20 cellular contexts compared by ENCODE assay signal in the genomic region with DNA sequence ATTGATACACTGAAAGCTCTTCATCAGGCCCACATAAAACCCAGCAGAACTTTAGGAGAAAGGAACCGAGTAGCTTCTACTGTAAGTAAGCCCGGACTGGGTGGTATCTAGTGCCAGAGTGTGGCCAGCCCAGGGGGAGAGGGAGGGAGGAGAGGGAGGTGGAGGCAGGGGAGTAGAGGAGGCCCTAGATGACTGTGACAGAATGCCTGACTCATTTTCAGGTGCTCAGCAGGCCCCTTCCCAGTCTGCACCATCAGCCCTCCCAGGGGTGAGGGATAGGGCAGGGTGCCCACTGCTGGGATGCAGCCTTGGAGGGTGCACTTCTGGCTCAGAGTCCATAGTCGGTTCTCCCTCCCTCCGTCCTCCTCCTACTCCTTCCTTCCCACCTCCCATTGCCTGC.
A peak's percentile ranks its signal among the peaks of the same experiment; 100 is the strongest.
DNase-seq lines count a peak whose midpoint lies in the region; ATAC-seq, FAIRE-seq and TF ChIP-seq lines count a peak whose summit lies in the region.
"Had no signal": no experiment of that assay in that cellular context is flagged by ENCODE, and none has a peak within 500 bp of the region (broad histone marks: within the 10 kb centered on the region; RNA-seq: fewer than 3 reads in every experiment).

No MANE protein-coding gene starts in this region.

- H3K23ac ChIP-seq in H1 (ENCODE audit: insufficient read length), result no peak overlapping the region

- H3K14ac ChIP-seq in H1 (ENCODE audit: insufficient read length), result no peak overlapping the region

- no peak for FAIRE-seq in H1 (lab: Jason Lieb, UNC)
- FAIRE-seq: D721Med, GM19239, H54 had no signal

- TF ChIP-seq POLR2A in H1 (IDR thresholded peaks at IDR 0.05; ENCODE audit: control extremely low read depth in 1 of 2, low read depth in 2 of 2, low read length in 2 of 2), result no peak
- TF ChIP-seq POLR2A in sigmoid colon (IDR thresholded peaks at IDR 0.05), result no peak

- H4K5ac ChIP-seq in H1 (ENCODE audit: insufficient read length, low read depth, low read length), result no peak overlapping the region

- CTCF ChIA-PET in activated CD8-positive, alpha-beta T cell treated with anti-CD3 and anti-CD28 coated beads for 36 hours (lab: Charles Lee), result no interaction called here
- CTCF ChIA-PET in activated CD8-positive, alpha-beta T cell treated with anti-CD3 and anti-CD28 coated beads, Interleukin-2, amount 10 ng/mL, durations not matched to agents 7 days and 5 days (lab: Charles Lee), result interaction anchor here (0.8 to 1.6 kb wide), 2 partner anchors 29 to 323 kb away, joined by 3 to 4 read pairs; no protein-coding TSS in a partner anchor
- CTCF ChIA-PET in H1 (lab: Charles Lee; ENCODE audit: partially characterized antibody), result interaction anchor here (0.6 to 1.5 kb wide), 2 partner anchors 8 to 295 kb away, joined by 3 to 4 read pairs; no protein-coding TSS in a partner anchor

- peaks cover 6% of the 10 kb centered on the region for H3K4me1 Mint-ChIP-seq in activated CD8-positive, alpha-beta T cell treated with anti-CD3 and anti-CD28 coated beads for 36 hours (ENCODE audit: low read depth)
- peaks cover 11% of the 10 kb centered on the region for H3K4me1 Mint-ChIP-seq in activated CD8-positive, alpha-beta T cell treated with anti-CD3 and anti-CD28 coated beads, Interleukin-2, amount 10 ng/mL, durations not matched to agents 7 days and 5 days (ENCODE audit: low read depth)
- peaks cover 28% of the 10 kb centered on the region for H3K4me1 Mint-ChIP-seq in nephron

- no peak overlapping the region for H2AK5ac ChIP-seq in H1 (ENCODE audit: low read depth, low read length)

- H3K79me1 ChIP-seq in H1 (ENCODE audit: low read depth, low read length), result no peaks in the 10 kb centered on the region

- peak; percentile 13 for ATAC-seq in activated CD8-positive, alpha-beta T cell treated with anti-CD3 and anti-CD28 coated beads for 36 hours
- ATAC-seq in activated CD8-positive, alpha-beta T cell treated with anti-CD3 and anti-CD28 coated beads, Interleukin-2, amount 10 ng/mL, durations not matched to agents 7 days and 5 days, result no peak
- ATAC-seq in left lung, result no peak
- ATAC-seq: CD8-positive, alpha-beta T cell; HCT116 had no signal

- no peaks in the 10 kb centered on the region for H3K27me3 Mint-ChIP-seq in activated CD8-positive, alpha-beta T cell treated with anti-CD3 and anti-CD28 coated beads for 36 hours
- peaks cover 7% of the 10 kb centered on the region for H3K27me3 Mint-ChIP-seq in activated CD8-positive, alpha-beta T cell treated with anti-CD3 and anti-CD28 coated beads, Interleukin-2, amount 10 ng/mL, durations not matched to agents 7 days and 5 days (ENCODE audit: low read depth)
- H3K27me3 Mint-ChIP-seq in nephron (ENCODE audit: low read depth), result peaks cover 6% of the 10 kb centered on the region

- TF ChIP-seq RAD21 in H1 (IDR thresholded peaks at IDR 0.05 in 1 of 2, conservative IDR thresholded peaks at IDR 0.05 in 1 of 2; ENCODE audit: low read depth in 2 of 2, low read length in 2 of 2), result no peak

- TF ChIP-seq EP300 in H1 (IDR thresholded peaks at IDR 0.05; ENCODE audit: borderline replicate concordance in 1 of 2, low read depth in 2 of 2, low read length in 2 of 2) (no peak), sigmoid colon (IDR thresholded peaks at IDR 0.05) (no peak)

- POLR2A ChIA-PET in activated CD8-positive, alpha-beta T cell treated with anti-CD3 and anti-CD28 coated beads for 36 hours (lab: Charles Lee), result no interaction called here
- POLR2A ChIA-PET in activated CD8-positive, alpha-beta T cell treated with anti-CD3 and anti-CD28 coated beads, Interleukin-2, amount 10 ng/mL, durations not matched to agents 7 days and 5 days (lab: Charles Lee), result no interaction called here
- POLR2A ChIA-PET in H1 (lab: Charles Lee; ENCODE audit: partially characterized antibody), result no interaction called here

- no peak for DNase-seq in activated CD8-positive, alpha-beta T cell treated with anti-CD3 and anti-CD28 coated beads for 36 hours
- DNase-seq in activated CD8-positive, alpha-beta T cell treated with anti-CD3 and anti-CD28 coated beads, Interleukin-2, amount 10 ng/mL, durations not matched to agents 7 days and 5 days, result no peak
- DNase-seq in H1 (ENCODE audit: low read depth in 1 of 2, low spot score in 2 of 2), result no peak
- peak; percentile 24 for DNase-seq in sigmoid colon
- DNase-seq in GF-D8 (lab: John Stamatoyannopoulos, UW), result no peak
- no peak for DNase-seq in MG63
- DNase-seq in left lung, result no peak
- DNase-seq: CD8-positive, alpha-beta T cell; COR-L47; DMS153; DND-41; GDM1 had no signal

- no peaks in the 10 kb centered on the region for H3K36me3 Mint-ChIP-seq in activated CD8-positive, alpha-beta T cell treated with anti-CD3 and anti-CD28 coated beads for 36 hours (ENCODE audit: low read depth)
- H3K36me3 Mint-ChIP-seq in activated CD8-positive, alpha-beta T cell treated with anti-CD3 and anti-CD28 coated beads, Interleukin-2, amount 10 ng/mL, durations not matched to agents 7 days and 5 days (ENCODE audit: low read depth), result no peaks in the 10 kb centered on the region
- no peaks in the 10 kb centered on the region for H3K36me3 Mint-ChIP-seq in nephron (ENCODE audit: low read depth)
- H3K36me3 Mint-ChIP-seq: CD8-positive, alpha-beta T cell had no signal

- H2BK15ac ChIP-seq in H1 (ENCODE audit: low read length), result 0 out of 2 replicates have a peak overlapping the region, but pooled peaks have one; percentile 23

- no peak overlapping the region for H2BK12ac ChIP-seq in H1 (ENCODE audit: low read depth, low read length)

- H3K56ac ChIP-seq in H1 (replicated peaks; ENCODE audit: insufficient read length, low read depth, low read length), result no peak overlapping the region

- H3K9me3 ChIP-seq in H1 (ENCODE audit: insufficient read depth in 2 of 2, low read depth in 1 of 2, low read length in 1 of 2) (no peaks in the 10 kb centered on the region), sigmoid colon (no peaks in the 10 kb centered on the region), MG63 (no peaks in the 10 kb centered on the region), left lung (no peaks in the 10 kb centered on the region)

- H3K4ac ChIP-seq in H1 (replicated peaks; ENCODE audit: insufficient read length, low read depth, low read length), result no peak overlapping the region

- no peak overlapping the region for H3K4me2 ChIP-seq in H1 (ENCODE audit: insufficient read depth in 1 of 2, low read depth in 2 of 2, low read length in 2 of 2)

- WGBS in H1 (ENCODE audit: extremely low coverage in 1 of 2, insufficient coverage in 1 of 2, insufficient read length in 1 of 2, insufficient replicate concordance in 2 of 2, low coverage in 1 of 2, low lambda C conversion rate in 2 of 2, missing lambda C conversion rate in 1 of 2), 2 experiments, result 82% methylated on average over 4 of the region's 4 CpGs; no CpG with 5 or more reads in 1 of the 2 experiments
- 95 to 96% methylated on average over 4 of the region's 4 CpGs for WGBS in sigmoid colon, 2 donors

- H3K9me3 Mint-ChIP-seq in activated CD8-positive, alpha-beta T cell treated with anti-CD3 and anti-CD28 coated beads for 36 hours, result no peaks in the 10 kb centered on the region
- no peaks in the 10 kb centered on the region for H3K9me3 Mint-ChIP-seq in activated CD8-positive, alpha-beta T cell treated with anti-CD3 and anti-CD28 coated beads, Interleukin-2, amount 10 ng/mL, durations not matched to agents 7 days and 5 days (ENCODE audit: insufficient read depth)
- no peaks in the 10 kb centered on the region for H3K9me3 Mint-ChIP-seq in nephron
- H3K9me3 Mint-ChIP-seq: CD14-positive monocyte; CD8-positive, alpha-beta T cell had no signal

- no peak overlapping the region for H3K4me3 ChIP-seq in H1 (ENCODE audit: extremely low read depth in 1 of 4, insufficient read depth in 2 of 4, low read depth in 3 of 4, low read length in 4 of 4)
- no peak overlapping the region for H3K4me3 ChIP-seq in sigmoid colon
- H3K4me3 ChIP-seq in MG63, result no peak overlapping the region
- H3K4me3 ChIP-seq in left lung, result no peak overlapping the region

- H3K27ac ChIP-seq in H1 (ENCODE audit: low read depth, low read length) (no peak overlapping the region), sigmoid colon (no peak overlapping the region), left lung (no peak overlapping the region)
- H3K27ac ChIP-seq: 22Rv1, HL-60 had no signal

- H3K4me3 Mint-ChIP-seq in activated CD8-positive, alpha-beta T cell treated with anti-CD3 and anti-CD28 coated beads for 36 hours, result no peak overlapping the region
- no peak overlapping the region for H3K4me3 Mint-ChIP-seq in activated CD8-positive, alpha-beta T cell treated with anti-CD3 and anti-CD28 coated beads, Interleukin-2, amount 10 ng/mL, durations not matched to agents 7 days and 5 days
- H3K4me3 Mint-ChIP-seq in nephron, result no peak overlapping the region
- H3K4me3 Mint-ChIP-seq: CD14-positive monocyte; CD8-positive, alpha-beta T cell had no signal

- H2BK120ac ChIP-seq in H1 (replicated peaks; ENCODE audit: low read depth, low read length), result no peak overlapping the region

- no peak overlapping the region for H4K8ac ChIP-seq in H1 (ENCODE audit: extremely low read depth, insufficient read depth, low read length)

- no peak for TF ChIP-seq CTCF in activated CD8-positive, alpha-beta T cell treated with anti-CD3 and anti-CD28 coated beads for 36 hours (IDR thresholded peaks at IDR 0.05)
- no peak for TF ChIP-seq CTCF in H1 (IDR thresholded peaks at IDR 0.05; ENCODE audit: control extremely low read depth in 1 of 3, insufficient read depth in 1 of 3, low read depth in 1 of 3, low read length in 3 of 3)
- no peak for TF ChIP-seq CTCF in nephron (IDR thresholded peaks at IDR 0.05; ENCODE audit: unreplicated experiment in 3 of 3)
- no peak for TF ChIP-seq CTCF in sigmoid colon (IDR thresholded peaks at IDR 0.05)
- TF ChIP-seq CTCF in left lung (IDR thresholded peaks at IDR 0.05), result no peak

- H2AFZ ChIP-seq in H1 (ENCODE audit: low read length), result no peak overlapping the region

- H3K27me3 ChIP-seq in H1 (replicated peaks in 1 of 4; ENCODE audit: control insufficient read depth in 3 of 4, extremely low read depth in 1 of 4, insufficient read depth in 3 of 4, low read length in 3 of 4), result no peaks in the 10 kb centered on the region
- no peaks in the 10 kb centered on the region for H3K27me3 ChIP-seq in sigmoid colon
- H3K27me3 ChIP-seq in MG63, result no peaks in the 10 kb centered on the region
- no peaks in the 10 kb centered on the region for H3K27me3 ChIP-seq in left lung

- no peak overlapping the region for H2BK5ac ChIP-seq in H1 (ENCODE audit: low read depth, low read length)

- H3K4me1 ChIP-seq in H1 (replicated peaks in 1 of 4; ENCODE audit: control insufficient read depth in 3 of 4, insufficient read depth in 4 of 4, low read length in 3 of 4), result peaks cover 0 to 3% (median 0%) of the 10 kb centered on the region in 4 experiments; a peak in 2 of 7 replicates
- H3K4me1 ChIP-seq in sigmoid colon, result peaks cover 0 to 3% (median 2%) of the 10 kb centered on the region in 4 donors
- H3K4me1 ChIP-seq in left lung, result no peaks in the 10 kb centered on the region

- H3K18ac ChIP-seq in H1 (ENCODE audit: extremely low read depth, low read length), result peak overlapping the region; percentile 16; the same call in 1 of the 2 replicates

- no peak overlapping the region for H3K9ac ChIP-seq in H1 (replicated peaks in 1 of 4; ENCODE audit: extremely low read depth in 1 of 4, low read depth in 3 of 4, low read length in 3 of 4)

- no peaks in the 10 kb centered on the region for H3K36me3 ChIP-seq in H1 (ENCODE audit: control insufficient read depth in 2 of 4, insufficient read depth in 4 of 4, low read length in 3 of 4)
- no peaks in the 10 kb centered on the region for H3K36me3 ChIP-seq in sigmoid colon
- no peaks in the 10 kb centered on the region for H3K36me3 ChIP-seq in MG63
- no peaks in the 10 kb centered on the region for H3K36me3 ChIP-seq in left lung

- H4K20me1 ChIP-seq in H1 (replicated peaks in 1 of 2; ENCODE audit: control insufficient read depth in 1 of 2, insufficient read depth in 2 of 2, low read length in 2 of 2), result no peaks in the 10 kb centered on the region

- no peaks in the 10 kb centered on the region for H3K23me2 ChIP-seq in H1 (ENCODE audit: low read depth, low read length)

- H3K27ac Mint-ChIP-seq in activated CD8-positive, alpha-beta T cell treated with anti-CD3 and anti-CD28 coated beads for 36 hours, result no peak overlapping the region
- no peak overlapping the region for H3K27ac Mint-ChIP-seq in activated CD8-positive, alpha-beta T cell treated with anti-CD3 and anti-CD28 coated beads, Interleukin-2, amount 10 ng/mL, durations not matched to agents 7 days and 5 days
- peak overlapping the region; percentile 21 to 92 (median 72) for H3K27ac Mint-ChIP-seq in nephron
- H3K27ac Mint-ChIP-seq: CD8-positive, alpha-beta T cell had no signal

- no peaks in the 10 kb centered on the region for H3K79me2 ChIP-seq in H1 (ENCODE audit: control insufficient read depth in 1 of 2, insufficient read depth in 2 of 2, low read length in 2 of 2)

- no peak overlapping the region for H2BK20ac ChIP-seq in H1 (ENCODE audit: low read length)

- no peak overlapping the region for H4K91ac ChIP-seq in H1 (replicated peaks; ENCODE audit: insufficient read length, low read length)

- intact Hi-C loops in activated CD8-positive, alpha-beta T cell treated with anti-CD3 and anti-CD28 coated beads for 36 hours (cut with micrococcal nuclease), result no loop called here
- intact Hi-C loops in sigmoid colon (cut with DNase I) (loop anchor here (10.0 kb wide), 1 partner anchor 617 kb away; no protein-coding TSS in a partner anchor), left lung (cut with DNase I) (no loop called here)

Comparison
In these comparisons a context has a peak if more than half of its experiments do, and no peak if none do; other contexts are left out.
1. H3K27ac Mint-ChIP-seq: peak in nephron (3 of 3); none in activated CD8-positive, alpha-beta T cell treated with anti-CD3 and anti-CD28 coated beads for 36 hours (single experiment) and activated CD8-positive, alpha-beta T cell treated with anti-CD3 and anti-CD28 coated beads, Interleukin-2, amount 10 ng/mL, durations not matched to agents 7 days and 5 days (single experiment).